ENCODE assay signal across 8 cellular contexts in genomic region chr14:76710093-76711010, GRCh38. TPM values are rescaled to one million over a fixed set of nuclear protein-coding genes. Genes with fewer than 3 reads are reported as not detected.
DNase-seq lines count a peak whose midpoint lies in the region; ATAC-seq and TF ChIP-seq lines count a peak whose summit lies in the region.

No MANE protein-coding gene starts in this region.

- no peak overlapping the region for H3K27ac ChIP-seq in CD8-positive, alpha-beta T cell (ENCODE audit: low read depth, low read length)
- H3K27ac ChIP-seq in right cardiac atrium (ENCODE audit: low read length) (no peak overlapping the region), smooth muscle cell (ENCODE audit: low read depth) (no peak overlapping the region)

- no peaks in the 10 kb centered on the region for H3K4me1 ChIP-seq in CD8-positive, alpha-beta T cell (ENCODE audit: insufficient read depth, low read length)
- H3K4me1 ChIP-seq in right cardiac atrium (ENCODE audit: control insufficient read depth, insufficient read depth, low read length) (no peaks in the 10 kb centered on the region), smooth muscle cell (ENCODE audit: low read depth) (peaks cover 6% of the 10 kb centered on the region)

- H3K9ac ChIP-seq in smooth muscle cell (ENCODE audit: low read depth) = no peak overlapping the region

- no peaks in the 10 kb centered on the region for H3K9me3 Mint-ChIP-seq in CD8-positive, alpha-beta T cell

- H2AFZ ChIP-seq in smooth muscle cell (ENCODE audit: low read depth) = peak overlapping the region; percentile 4

- intact Hi-C loops in CD8-positive, alpha-beta T cell (cut with DNase I, micrococcal nuclease) = loop anchor here (1.0 to 5.0 kb wide), 5 partner anchors 74 to 384 kb away; no protein-coding TSS in a partner anchor
- intact Hi-C loops in right cardiac atrium (cut with DNase I) = loop anchor here in 3 of 4 donors (2.0 to 5.0 kb wide), 3 partner anchors 52 to 72 kb away; partner anchors contain the start of gene VASH1 (in 1 of the 3)

- no peak overlapping the region for H3K27ac Mint-ChIP-seq in CD8-positive, alpha-beta T cell

- no peak overlapping the region for H3K4me3 Mint-ChIP-seq in CD8-positive, alpha-beta T cell

- no peak for ATAC-seq in CD8-positive, alpha-beta T cell
- ATAC-seq in right cardiac atrium = peak; percentile 36 to 63
- no peak for ATAC-seq in HG03097 (IDR thresholded peaks at IDR 0.05; ENCODE audit: low FRiP score, unreplicated experiment)

- H3K36me3 Mint-ChIP-seq in CD8-positive, alpha-beta T cell = no peaks in the 10 kb centered on the region

- no peaks in the 10 kb centered on the region for H4K20me1 ChIP-seq in smooth muscle cell (ENCODE audit: low read depth)

- 29% methylated on average over 12 of the region's 12 CpGs for WGBS in right cardiac atrium
- 31% methylated on average over 12 of the region's 12 CpGs for WGBS in smooth muscle cell (ENCODE audit: low lambda C conversion rate)

- CTCF ChIA-PET in CD8-positive, alpha-beta T cell (lab: Charles Lee) = interaction anchor here (0.9 to 5.1 kb wide), 35 partner anchors 9 to 606 kb away, joined by 3 to 37 read pairs (median 4); no protein-coding TSS in a partner anchor

- H3K79me2 ChIP-seq in smooth muscle cell (ENCODE audit: low read depth) = no peaks in the 10 kb centered on the region

- peak; percentile 63 for TF ChIP-seq CTCF in CD8-positive, alpha-beta T cell (IDR thresholded peaks at IDR 0.05)
- peak; percentile 70 for TF ChIP-seq CTCF in smooth muscle cell (IDR thresholded peaks at IDR 0.05; ENCODE audit: borderline replicate concordance, insufficient read depth, poor library complexity, severe bottlenecking)

- H3K27me3 ChIP-seq in CD8-positive, alpha-beta T cell (ENCODE audit: insufficient read depth, low read length) = no peaks in the 10 kb centered on the region
- no peaks in the 10 kb centered on the region for H3K27me3 ChIP-seq in right cardiac atrium (ENCODE audit: control insufficient read depth, insufficient read depth)
- H3K27me3 ChIP-seq in smooth muscle cell (ENCODE audit: low read depth) = no peaks in the 10 kb centered on the region

- POLR2A ChIA-PET in CD8-positive, alpha-beta T cell (lab: Charles Lee) = interaction anchor here (1.1 to 1.5 kb wide), 2 partner anchors 8 to 14 kb away, joined by 3 to 6 read pairs; no protein-coding TSS in a partner anchor

- DNase-seq in CD8-positive, alpha-beta T cell = peak in 2 of 7 experiments; percentile 23 to 30
- DNase-seq in H4 (ENCODE audit: low spot score) = peak; percentile 34
- peak; percentile 24 for DNase-seq in NCI-H524 treated with DMSO at 0.1 percent for 48 hours (lab: John Stamatoyannopoulos, UW)
- DNase-seq in amniotic stem cell (lab: John Stamatoyannopoulos, UW) = peak; percentile 19
- no peak for DNase-seq in right cardiac atrium
- DNase-seq in smooth muscle cell (lab: John Stamatoyannopoulos, UW; ENCODE audit: unreplicated experiment) = no peak
- DNase-seq in mesenteric fat pad (ENCODE audit: low spot score) = no peak

- H3K27me3 Mint-ChIP-seq in CD8-positive, alpha-beta T cell (ENCODE audit: low read depth) = peaks cover 13% of the 10 kb centered on the region

- H3K9me3 ChIP-seq in CD8-positive, alpha-beta T cell (ENCODE audit: low read length) = no peaks in the 10 kb centered on the region
- H3K9me3 ChIP-seq in right cardiac atrium (ENCODE audit: control insufficient read depth, low read length) (no peaks in the 10 kb centered on the region), smooth muscle cell (replicated peaks; ENCODE audit: low read depth) (no peaks in the 10 kb centered on the region)

- no peaks in the 10 kb centered on the region for H3K4me1 Mint-ChIP-seq in CD8-positive, alpha-beta T cell (ENCODE audit: low read depth)

- H3K4me2 ChIP-seq in smooth muscle cell = no peak overlapping the region

- no peaks in the 10 kb centered on the region for H3K36me3 ChIP-seq in CD8-positive, alpha-beta T cell (ENCODE audit: insufficient read depth, low read length)
- H3K36me3 ChIP-seq in smooth muscle cell (ENCODE audit: low read depth) = no peaks in the 10 kb centered on the region

- H3F3A ChIP-seq in smooth muscle cell (ENCODE audit: low read depth) = no peaks in the 10 kb centered on the region

- H3K4me3 ChIP-seq in CD8-positive, alpha-beta T cell (ENCODE audit: low read depth, low read length) = no peak overlapping the region
- H3K4me3 ChIP-seq in right cardiac atrium (ENCODE audit: low read length) = no peak overlapping the region
- no peak overlapping the region for H3K4me3 ChIP-seq in smooth muscle cell

RNA-seq across cellular contexts. Expression of gene VASH1, which starts 50.9 kb away (rescaled TPM):
- total RNA-seq in CD8-positive, alpha-beta T cell = 1 to 10 TPM; 3.0 to 4.0 TPM
- 2.2 and 3.3 TPM in 2 replicates for total RNA-seq in H4 (2014; rRNA removed; shearing (Covaris generic))
- total RNA-seq in right cardiac atrium = 10 to 100 TPM; 27.6 to 85.2 (median 37.5) TPM
- 23.1 TPM for polyA plus RNA-seq in right cardiac atrium
- 23.8 and 25.0 TPM in 2 replicates for total RNA-seq in smooth muscle cell
- 30.7 and 39.3 TPM in 2 replicates for polyA plus RNA-seq in smooth muscle cell
- 12.9 TPM for total RNA-seq in mesenteric fat pad

Comparison
In these comparisons a context has a peak if more than half of its experiments do, and no peak if none do; other contexts are left out.
1. ATAC-seq: peak in right cardiac atrium (2 of 2); none in CD8-positive, alpha-beta T cell (single experiment) and HG03097 (single experiment).
2. DNase-seq: peak in H4 (single experiment), NCI-H524 treated with DMSO at 0.1 percent for 48 hours (single experiment) and amniotic stem cell (single experiment); none in right cardiac atrium (0 of 3), smooth muscle cell (single experiment) and mesenteric fat pad (single experiment).